ENCODE assay signal across 15 cellular contexts in genomic region chr13:110416131-110416584, GRCh38.
DNase-seq lines count a peak whose midpoint lies in the region; ATAC-seq and TF ChIP-seq lines count a peak whose summit lies in the region.
"Had no signal": no experiment of that assay in that cellular context is flagged by ENCODE, and none has a peak within 500 bp of the region (broad histone marks: within the 10 kb centered on the region; RNA-seq: fewer than 3 reads in every experiment).

No MANE protein-coding gene starts in this region.

- peaks cover 47% of the 10 kb centered on the region for H3K4me1 Mint-ChIP-seq in brain
- peaks cover 0 to 1% of the 10 kb centered on the region in 2 donors for H3K4me1 Mint-ChIP-seq in effector memory CD8-positive, alpha-beta T cell (ENCODE audit: low read depth in 2 of 2)
- H3K4me1 Mint-ChIP-seq: naive B cell had no signal

- H3K4me3 ChIP-seq in gastroesophageal sphincter: peak overlapping the region in 1 of 2 donors; percentile 24

- no peaks in the 10 kb centered on the region for H3K9me3 Mint-ChIP-seq in brain
- no peaks in the 10 kb centered on the region for H3K9me3 Mint-ChIP-seq in effector memory CD8-positive, alpha-beta T cell
- H3K9me3 Mint-ChIP-seq: activated T-cell treated with anti-CD3 and anti-CD28 coated beads, Interleukin-2, amount 50 U/mL, for 72 hours had no signal

- no peaks in the 10 kb centered on the region for H3K9me3 ChIP-seq in gastroesophageal sphincter

- H3K27ac ChIP-seq in gastroesophageal sphincter: peak overlapping the region; percentile 86 to 95 (median 90)

- no peak for TF ChIP-seq POLR2A in gastroesophageal sphincter (IDR thresholded peaks at IDR 0.05)

- peak overlapping the region in 2 of 5 experiments; percentile 6 to 64 for H3K4me3 Mint-ChIP-seq in brain
- no peak overlapping the region for H3K4me3 Mint-ChIP-seq in effector memory CD8-positive, alpha-beta T cell
- H3K4me3 Mint-ChIP-seq: activated CD4-positive, alpha-beta T cell treated with anti-CD3 and anti-CD28 coated beads for 36 hours; activated T-cell treated with anti-CD3 and anti-CD28 coated beads, Interleukin-2, amount 50 U/mL, for 72 hours; naive B cell had no signal

- H3K27me3 Mint-ChIP-seq in brain: no peaks in the 10 kb centered on the region
- H3K27me3 Mint-ChIP-seq in effector memory CD8-positive, alpha-beta T cell: peaks cover 35 to 86% of the 10 kb centered on the region in 2 donors

- TF ChIP-seq CTCF in brain (conservative IDR thresholded peaks at IDR 0.05): no peak
- TF ChIP-seq CTCF in gastroesophageal sphincter (IDR thresholded peaks at IDR 0.05): no peak

- WGBS in gastroesophageal sphincter (ENCODE audit: low coverage in 1 of 2), 2 donors: 86% methylated on average over 1 of the region's 4 CpGs; no CpG with 5 or more reads in 1 of the 2 donors

- DNase-seq in AG20443 (ENCODE audit: low spot score) (peak; percentile 33), renal cortical epithelial cell (ENCODE audit: low read depth) (peak; percentile 54), SK-N-DZ (ENCODE audit: low spot score) (no peak), 8988T (no peak)
- DNase-seq in effector memory CD8-positive, alpha-beta T cell: no peak
- DNase-seq: activated T-cell treated with anti-CD3 and anti-CD28 coated beads, Interleukin-2, amount 50 U/mL, for 72 hours; DND-41; MM.1S; naive B cell; stimulated activated CD4-positive, alpha-beta T cell treated with anti-CD3 and anti-CD28 coated beads, Interleukin-12 subunit alpha, Interleukin-12 subunit beta, amount 100 ng/mL, for 4 hours; SW 1271 had no signal

- peaks cover 26% of the 10 kb centered on the region for H3K36me3 Mint-ChIP-seq in brain
- H3K36me3 Mint-ChIP-seq in effector memory CD8-positive, alpha-beta T cell (ENCODE audit: insufficient read depth): peaks cover 4% of the 10 kb centered on the region
- H3K36me3 Mint-ChIP-seq: naive B cell had no signal

- no peaks in the 10 kb centered on the region for H3K27me3 ChIP-seq in gastroesophageal sphincter

- ATAC-seq in gastroesophageal sphincter (peak; percentile 17), GM21737 (IDR thresholded peaks at IDR 0.05; ENCODE audit: unreplicated experiment) (no peak)
- no peak for ATAC-seq in effector memory CD8-positive, alpha-beta T cell (replicated peaks)

- peaks cover 0 to 9% of the 10 kb centered on the region in 2 donors for H3K36me3 ChIP-seq in gastroesophageal sphincter

- H3K4me1 ChIP-seq in gastroesophageal sphincter: peaks cover 13 to 92% (median 30%) of the 10 kb centered on the region in 3 donors

- H3K27ac Mint-ChIP-seq in brain: peak overlapping the region; percentile 66 to 82 (median 76)
- H3K27ac Mint-ChIP-seq in effector memory CD8-positive, alpha-beta T cell: no peak overlapping the region
- H3K27ac Mint-ChIP-seq: activated CD4-positive, alpha-beta T cell treated with anti-CD3 and anti-CD28 coated beads for 36 hours; activated T-cell treated with anti-CD3 and anti-CD28 coated beads, Interleukin-2, amount 50 U/mL, for 72 hours; naive B cell had no signal

- no peak for TF ChIP-seq EP300 in gastroesophageal sphincter (IDR thresholded peaks at IDR 0.05)

Comparison
In these comparisons a context has a peak if more than half of its experiments do, and no peak if none do; other contexts are left out.
1. DNase-seq: peak in AG20443 (single experiment) and renal cortical epithelial cell (single experiment); none in SK-N-DZ (single experiment), effector memory CD8-positive, alpha-beta T cell (0 of 3) and 8988T (single experiment).
2. H3K27ac Mint-ChIP-seq: peak in brain (5 of 5); none in effector memory CD8-positive, alpha-beta T cell (0 of 2).